ENCODE assay signal across 14 cellular contexts in the genomic region with DNA sequence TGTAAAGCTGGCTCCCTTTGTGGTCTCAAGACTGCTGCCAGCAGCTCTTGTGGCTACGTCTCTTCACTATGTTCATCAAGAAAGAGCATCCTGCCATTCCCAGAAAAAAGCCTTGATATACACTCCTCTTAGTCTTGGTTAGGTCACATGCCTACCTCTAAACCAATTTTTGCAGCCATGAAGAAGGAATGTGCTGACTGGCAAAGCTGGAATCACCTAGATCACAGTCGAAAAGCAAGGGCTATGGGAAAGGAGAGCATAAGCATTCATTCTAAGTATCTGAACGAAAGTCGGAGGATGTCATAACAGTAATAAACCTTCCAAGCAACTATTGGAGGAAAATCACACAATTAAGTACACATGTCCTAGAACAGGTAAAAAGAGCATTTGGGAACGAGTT. TPM values are rescaled to one million over a fixed set of nuclear protein-coding genes. Genes with fewer than 3 reads are reported as not detected.
"Had no signal": no experiment of that assay in that cellular context is flagged by ENCODE, and none has a peak within 500 bp of the region (broad histone marks: within the 10 kb centered on the region; RNA-seq: fewer than 3 reads in every experiment).

No MANE protein-coding gene starts in this region.

- H3K9me3 ChIP-seq: ascending aorta, left lung, spleen, tibial artery had no signal

- H3K36me3 ChIP-seq: cardiac muscle cell had no signal

- ATAC-seq: activated naive CD4-positive, alpha-beta T cell treated with anti-CD3 and anti-CD28 coated beads, Interleukin-2, amount 50 U/mL, for 72 hours; natural killer cell had no signal

- H3K4me1 ChIP-seq: foreskin keratinocyte, spleen, tibial artery had no signal

- H3K27me3 ChIP-seq: ascending aorta, cardiac muscle cell, foreskin keratinocyte, left lung, spleen, tibial artery had no signal

- DNase-seq: activated T-cell treated with anti-CD3 and anti-CD28 coated beads, Interleukin-2, amount 50 U/mL, for 1 hour; immature natural killer cell; left lung; midbrain; natural killer cell; spleen; substantia nigra; T-helper 1 cell; tibial artery had no signal

- H3K4me3 ChIP-seq: ascending aorta, cardiac muscle cell, left lung, lung, spleen, tibial artery had no signal

- H3K27ac ChIP-seq: ascending aorta, cardiac muscle cell, foreskin keratinocyte, left lung, spleen, tibial artery had no signal

RNA-seq across cellular contexts. Expression of a gene that starts 15.0 kb away (rescaled TPM):
- polyA plus RNA-seq: immature natural killer cell had no signal
